In genomic region chr12:15918066-15918465, GRCh38 we compare ENCODE assay signal across 18 cellular contexts. TPM values are rescaled to one million over a fixed set of nuclear protein-coding genes. Genes with fewer than 3 reads are reported as not detected.
DNase-seq lines count a peak whose midpoint lies in the region; ATAC-seq and TF ChIP-seq lines count a peak whose summit lies in the region.
"Had no signal": no experiment of that assay in that cellular context is flagged by ENCODE, and none has a peak within 500 bp of the region (broad histone marks: within the 10 kb centered on the region; RNA-seq: fewer than 3 reads in every experiment).

No MANE protein-coding gene starts in this region.

- no peak overlapping the region; the same call in 1 of the 2 replicates for H3K27ac ChIP-seq in WERI-Rb-1
- H3K27ac ChIP-seq in esophagus muscularis mucosa (replicated peaks in 1 of 4): peak overlapping the region; percentile 72 to 80 (median 78)
- peak overlapping the region; percentile 21 for H3K27ac ChIP-seq in muscle layer of duodenum (ENCODE audit: low read length)
- peak overlapping the region; percentile 54 to 79 (median 76) for H3K27ac ChIP-seq in sigmoid colon

- 88% methylated on average over 7 of the region's 7 CpGs for WGBS in esophagus muscularis mucosa
- 95 to 96% methylated on average over 7 of the region's 7 CpGs for WGBS in sigmoid colon, 2 donors

- H3K4me1 ChIP-seq in esophagus muscularis mucosa (peaks cover 5 to 74% (median 62%) of the 10 kb centered on the region in 4 donors), muscle layer of duodenum (ENCODE audit: control insufficient read depth in 1 of 2, insufficient read depth in 2 of 2, low read length in 2 of 2) (peaks cover 9 to 22% of the 10 kb centered on the region in 2 donors), sigmoid colon (peaks cover 0 to 54% (median 29%) of the 10 kb centered on the region in 4 donors)

- no peaks in the 10 kb centered on the region for H3K9me3 ChIP-seq in WERI-Rb-1 (ENCODE audit: severe bottlenecking)
- no peaks in the 10 kb centered on the region for H3K9me3 ChIP-seq in esophagus muscularis mucosa
- H3K9me3 ChIP-seq in muscle layer of duodenum (ENCODE audit: control insufficient read depth in 1 of 2, low read length in 2 of 2): no peaks in the 10 kb centered on the region
- H3K9me3 ChIP-seq in sigmoid colon: no peaks in the 10 kb centered on the region
- H3K9me3 ChIP-seq: MG63 had no signal

- TF ChIP-seq POLR2A in esophagus muscularis mucosa (IDR thresholded peaks at IDR 0.05; ENCODE audit: low read depth) (no peak), sigmoid colon (IDR thresholded peaks at IDR 0.05) (no peak)

- H3K36me3 ChIP-seq in WERI-Rb-1 (no peaks in the 10 kb centered on the region; the same call in none of the 2 replicates), esophagus muscularis mucosa (no peaks in the 10 kb centered on the region), muscle layer of duodenum (ENCODE audit: control insufficient read depth in 1 of 2, insufficient read depth in 2 of 2, low read length in 2 of 2) (no peaks in the 10 kb centered on the region), sigmoid colon (no peaks in the 10 kb centered on the region)
- H3K36me3 ChIP-seq: MG63 had no signal

- intact Hi-C loops in esophagus muscularis mucosa (cut with DNase I): no loop called here
- intact Hi-C loops in sigmoid colon (cut with DNase I): loop anchor here (10.0 kb wide), 1 partner anchor 677 kb away; no protein-coding TSS in a partner anchor

- TF ChIP-seq CTCF in WERI-Rb-1 (IDR thresholded peaks at IDR 0.05; ENCODE audit: low read depth, low read length) (no peak), esophagus muscularis mucosa (IDR thresholded peaks at IDR 0.05) (no peak), sigmoid colon (IDR thresholded peaks at IDR 0.05) (no peak)

- no peaks in the 10 kb centered on the region for H3K27me3 ChIP-seq in WERI-Rb-1 (ENCODE audit: insufficient read depth, low read depth, severe bottlenecking)
- H3K27me3 ChIP-seq in esophagus muscularis mucosa: no peaks in the 10 kb centered on the region
- H3K27me3 ChIP-seq in muscle layer of duodenum (ENCODE audit: low read depth, low read length): no peaks in the 10 kb centered on the region
- H3K27me3 ChIP-seq in sigmoid colon: no peaks in the 10 kb centered on the region
- H3K27me3 ChIP-seq: MG63 had no signal

- H3K4me3 ChIP-seq in WERI-Rb-1 (ENCODE audit: low read depth, low read length) (no peak overlapping the region), esophagus muscularis mucosa (no peak overlapping the region), muscle layer of duodenum (ENCODE audit: low read depth in 1 of 2, low read length in 2 of 2) (no peak overlapping the region), sigmoid colon (no peak overlapping the region)
- H3K4me3 ChIP-seq: MG63 had no signal

- TF ChIP-seq EP300 in esophagus muscularis mucosa (IDR thresholded peaks at IDR 0.05) (no peak), sigmoid colon (IDR thresholded peaks at IDR 0.05) (no peak)

- no peak for ATAC-seq in HG03521 (IDR thresholded peaks at IDR 0.05; ENCODE audit: unreplicated experiment)
- ATAC-seq: Panc1 had no signal

- DNase-seq in WERI-Rb-1 (peak; percentile 39), esophagus muscularis mucosa (ENCODE audit: extremely low spot score) (no peak), sigmoid colon (no peak), NCI-H2196 treated with DMSO at 0.1 percent for 48 hours (lab: John Stamatoyannopoulos, UW; ENCODE audit: unreplicated experiment) (no peak), hippocampal formation (lab: John Stamatoyannopoulos, UW) (no peak)
- DNase-seq: CD4-positive, alpha-beta T cell; COR-L47; DMS79; Kasumi-1; MG63; NCI-H1417; NCI-H187; NCI-H2107; NCI-H2227 treated with DMSO at 0.1 percent for 48 hours; NCI-H510A had no signal

RNA-seq across cellular contexts. Expression of gene DERA, which starts 6.9 kb away (rescaled TPM):
- total RNA-seq in esophagus muscularis mucosa: 10 to 100 TPM; 30.6 to 47.3 (median 34.3) TPM
- total RNA-seq in sigmoid colon: 10 to 100 TPM; 26.6 to 54.2 (median 43.8) TPM
- 100 to 1,000 TPM in 1 of 3 donors, 10 to 100 TPM in 2; 37.2 to 106 (median 82.9) TPM for polyA plus RNA-seq in sigmoid colon

RNA-seq across cellular contexts. Expression of gene STRAP, which starts 35.9 kb away (rescaled TPM):
- total RNA-seq in esophagus muscularis mucosa: 10 to 100 TPM; 63.9 to 78.5 (median 74.0) TPM
- total RNA-seq in sigmoid colon: 10 to 100 TPM; 52.8 to 68.5 (median 63.0) TPM
- polyA plus RNA-seq in sigmoid colon: 100 to 1,000 TPM in 1 of 3 donors, 10 to 100 TPM in 2; 75.7 to 109 (median 87.1) TPM
